In genomic region chr2:231193216-231193615, GRCh38 we compare ENCODE assay signal across 17 cellular contexts. TPM values are rescaled to one million over a fixed set of nuclear protein-coding genes. Genes with fewer than 3 reads are reported as not detected.
A peak's percentile ranks its signal among the peaks of the same experiment; 100 is the strongest.
DNase-seq lines count a peak whose midpoint lies in the region; ATAC-seq, FAIRE-seq and TF ChIP-seq lines count a peak whose summit lies in the region.
"Had no signal": no experiment of that assay in that cellular context is flagged by ENCODE, and none has a peak within 500 bp of the region (broad histone marks: within the 10 kb centered on the region; RNA-seq: fewer than 3 reads in every experiment).

No MANE protein-coding gene starts in this region.

- H3K4me3 Mint-ChIP-seq in osteocyte (ENCODE audit: unreplicated experiment), result no peak overlapping the region
- H3K4me3 Mint-ChIP-seq in T-helper 2 cell treated with Interferon-gamma antibody and Interleukin-4, amounts not matched to agents 5 μg/mL and 100 μg/mL, for 36 hours, result no peak overlapping the region
- H3K4me3 Mint-ChIP-seq: CD8-positive, alpha-beta memory T cell had no signal

- H3K4me1 Mint-ChIP-seq in osteocyte (ENCODE audit: unreplicated experiment), result peaks cover 36% of the 10 kb centered on the region
- peaks cover 6% of the 10 kb centered on the region for H3K4me1 Mint-ChIP-seq in T-helper 2 cell treated with Interferon-gamma antibody and Interleukin-4, amounts not matched to agents 5 μg/mL and 100 μg/mL, for 36 hours (ENCODE audit: low read depth)

- H3K36me3 Mint-ChIP-seq in osteocyte (ENCODE audit: unreplicated experiment), result no peaks in the 10 kb centered on the region
- no peaks in the 10 kb centered on the region for H3K36me3 Mint-ChIP-seq in T-helper 2 cell treated with Interferon-gamma antibody and Interleukin-4, amounts not matched to agents 5 μg/mL and 100 μg/mL, for 36 hours (ENCODE audit: low read depth)

- BruUV-seq in HepG2 (replicated peaks; lab: Mats Ljungman, UMichigan), result no TSS peak
- no TSS peak for BruUV-seq in PC-3 (replicated peaks; lab: Mats Ljungman, UMichigan)

- H3K9me2 ChIP-seq in PC-3 (replicated peaks; ENCODE audit: low read length), result no peaks in the 10 kb centered on the region

- H3K36me3 ChIP-seq in adipocyte (ENCODE audit: control insufficient read depth, insufficient read depth, low read length, severe bottlenecking) (no peaks in the 10 kb centered on the region), HepG2 (replicated peaks in 1 of 2; ENCODE audit: control insufficient read depth in 1 of 2, insufficient read depth in 2 of 2, low read length in 2 of 2) (no peaks in the 10 kb centered on the region), upper lobe of right lung (no peaks in the 10 kb centered on the region), PC-3 (ENCODE audit: low read depth, low read length) (no peaks in the 10 kb centered on the region)
- H3K36me3 ChIP-seq: MG63 had no signal

- DNase-seq in adipocyte (ENCODE audit: low read depth) (no peak), HepG2 (ENCODE audit: low spot score) (no peak), osteocyte (ENCODE audit: extremely low spot score, unreplicated experiment) (no peak), upper lobe of right lung (no peak), NCI-H526 (lab: John Stamatoyannopoulos, UW) (no peak), PC-3 (no peak)
- no peak for DNase-seq in T-helper 2 cell treated with Interferon-gamma antibody and Interleukin-4, amounts not matched to agents 5 μg/mL and 100 μg/mL, for 36 hours (ENCODE audit: low spot score)
- DNase-seq: CD8-positive, alpha-beta memory T cell; DMS79 treated with DMSO at 0.1 percent for 48 hours; MG63; NCI-H1092; NCI-H2081; NCI-H774; RPMI8226 had no signal

- H3K9ac ChIP-seq in adipocyte (ENCODE audit: low read length) (peak overlapping the region; percentile 88), HepG2 (ENCODE audit: insufficient read depth, low read depth, low read length) (no peak overlapping the region), PC-3 (ENCODE audit: low read length) (no peak overlapping the region)

- no peaks in the 10 kb centered on the region for H3K9me3 Mint-ChIP-seq in osteocyte (ENCODE audit: unreplicated experiment)
- H3K9me3 Mint-ChIP-seq in T-helper 2 cell treated with Interferon-gamma antibody and Interleukin-4, amounts not matched to agents 5 μg/mL and 100 μg/mL, for 36 hours, result no peaks in the 10 kb centered on the region
- H3K9me3 Mint-ChIP-seq: CD8-positive, alpha-beta memory T cell had no signal

- TF ChIP-seq RAD21 in HepG2 (CRISPR knock-in tag; IDR thresholded peaks at IDR 0.05), result no peak

- no peaks in the 10 kb centered on the region for H3F3A ChIP-seq in PC-3 (ENCODE audit: low read length, unreplicated experiment)

- in situ Hi-C loops in HepG2 (cut with HindIII; ENCODE audit: extremely low pct_ligation_motif_present, low pct_unique_long_range_greater_than_20kb), result loop anchor here (5.0 kb wide), 1 partner anchor 81 kb away; no protein-coding TSS in a partner anchor

- H3K27me3 ChIP-seq in adipocyte (replicated peaks; ENCODE audit: control insufficient read depth, insufficient read depth, low read length), result no peaks in the 10 kb centered on the region
- peaks cover 0 to 1% of the 10 kb centered on the region in 2 experiments; a peak in 2 of 5 replicates for H3K27me3 ChIP-seq in HepG2 (ENCODE audit: control insufficient read depth in 1 of 2, insufficient read depth in 2 of 2, low read length in 2 of 2)
- H3K27me3 ChIP-seq in upper lobe of right lung, result no peaks in the 10 kb centered on the region
- no peaks in the 10 kb centered on the region for H3K27me3 ChIP-seq in PC-3 (ENCODE audit: low read length)
- H3K27me3 ChIP-seq: MG63 had no signal

- H3K4me3 ChIP-seq in adipocyte (ENCODE audit: low read length) (no peak overlapping the region), HepG2 (replicated peaks in 1 of 3; ENCODE audit: insufficient read depth in 1 of 3, low read depth in 2 of 3, low read length in 3 of 3) (no peak overlapping the region), upper lobe of right lung (no peak overlapping the region), PC-3 (ENCODE audit: low read length) (no peak overlapping the region)
- H3K4me3 ChIP-seq: MG63 had no signal

- H3K27ac Mint-ChIP-seq in osteocyte (ENCODE audit: unreplicated experiment), result peak overlapping the region; percentile 77
- no peak overlapping the region for H3K27ac Mint-ChIP-seq in T-helper 2 cell treated with Interferon-gamma antibody and Interleukin-4, amounts not matched to agents 5 μg/mL and 100 μg/mL, for 36 hours
- H3K27ac Mint-ChIP-seq: CD8-positive, alpha-beta memory T cell had no signal

- no peak for TF ChIP-seq POLR2A in HepG2 (IDR thresholded peaks at IDR 0.05; ENCODE audit: insufficient read depth in 1 of 2, low read depth in 2 of 2, low read length in 2 of 2)

- no peaks in the 10 kb centered on the region for H3K27me3 Mint-ChIP-seq in osteocyte (ENCODE audit: unreplicated experiment)
- H3K27me3 Mint-ChIP-seq in T-helper 2 cell treated with Interferon-gamma antibody and Interleukin-4, amounts not matched to agents 5 μg/mL and 100 μg/mL, for 36 hours (ENCODE audit: low read depth), result peaks cover 47% of the 10 kb centered on the region

- POLR2A ChIA-PET in HepG2 (lab: Yijun Ruan, JAX), result no interaction called here
- POLR2A ChIA-PET in PC-3 (lab: Charles Lee; ENCODE audit: unreplicated experiment), result interaction anchor here (0.6 kb wide), 1 partner anchor 46 kb away, joined by 4 read pairs; no protein-coding TSS in a partner anchor

- 13% methylated on average over 3 of the region's 3 CpGs for WGBS in HepG2 (ENCODE audit: low lambda C conversion rate)

- no peaks in the 10 kb centered on the region for H4K20me1 ChIP-seq in HepG2 (ENCODE audit: insufficient read depth, low read length)
- H4K20me1 ChIP-seq in PC-3 (ENCODE audit: low read length), result no peaks in the 10 kb centered on the region

- H2AFZ ChIP-seq in HepG2 (ENCODE audit: low read length), result no peak overlapping the region
- H2AFZ ChIP-seq in PC-3 (ENCODE audit: low read length), result no peak overlapping the region

- TF ChIP-seq EP300 in HepG2 (IDR thresholded peaks at IDR 0.05; ENCODE audit: low read depth in 2 of 2, low read length in 2 of 2) (no peak), HepG2 (CRISPR knock-in tag; IDR thresholded peaks at IDR 0.05; ENCODE audit: borderline replicate concordance) (no peak)

- H3K4me2 ChIP-seq in HepG2 (ENCODE audit: low read depth, low read length) (no peak overlapping the region), PC-3 (ENCODE audit: low read length) (no peak overlapping the region)

- TF ChIP-seq CTCF in HepG2 (CRISPR knock-in tag; IDR thresholded peaks at IDR 0.05) (no peak), osteocyte (IDR thresholded peaks at IDR 0.05) (no peak), upper lobe of right lung (IDR thresholded peaks at IDR 0.05) (no peak), PC-3 (conservative IDR thresholded peaks at IDR 0.05; ENCODE audit: low read depth, low read length) (no peak)

- FAIRE-seq in HepG2 (lab: Jason Lieb, UNC), result no peak
- FAIRE-seq: HTR-8/SVneo had no signal

- H3K79me2 ChIP-seq in HepG2 (ENCODE audit: insufficient read depth, low read length) (no peaks in the 10 kb centered on the region), PC-3 (ENCODE audit: low read length) (no peaks in the 10 kb centered on the region)

- ATAC-seq in HepG2, result no peak
- ATAC-seq in upper lobe of right lung, result no peak
- ATAC-seq in PC-3, result no peak
- no peak for ATAC-seq in HG03025 (IDR thresholded peaks at IDR 0.05; ENCODE audit: low FRiP score, unreplicated experiment)

- CTCF ChIA-PET in HepG2 (lab: Yijun Ruan, JAX; ENCODE audit: low intra/inter-chr PET ratio, low total read pairs) (interaction anchor here (1.0 to 2.2 kb wide), 2 partner anchors 87 to 90 kb away, joined by 3 to 13 read pairs; no protein-coding TSS in a partner anchor), PC-3 (lab: Charles Lee) (interaction anchor here (1.3 kb wide), 1 partner anchor 89 kb away, joined by 3 read pairs; no protein-coding TSS in a partner anchor)

- H3K27ac ChIP-seq in HepG2 (ENCODE audit: extremely low read length, insufficient read depth, low read length) (no peak overlapping the region), upper lobe of right lung (peak overlapping the region; percentile 90), PC-3 (ENCODE audit: low read length) (no peak overlapping the region)
- H3K27ac ChIP-seq: HL-60 had no signal

- intact Hi-C loops in HepG2 (cut with micrococcal nuclease; ENCODE audit: unreplicated experiment) (loop anchor here (5.0 kb wide), 1 partner anchor 136 kb away; the partner anchor contains the start of gene PSMD1), upper lobe of right lung (cut with DNase I) (loop anchor here (10.0 kb wide), 1 partner anchor 88 kb away; no protein-coding TSS in a partner anchor), PC-3 (cut with micrococcal nuclease) (no loop called here)

- H3K9me3 ChIP-seq in adipocyte (ENCODE audit: control insufficient read depth, low read length) (no peaks in the 10 kb centered on the region), HepG2 (ENCODE audit: low read length) (peaks cover 6% of the 10 kb centered on the region; the same call in 1 of the 2 replicates), upper lobe of right lung (no peaks in the 10 kb centered on the region), PC-3 (ENCODE audit: low read length) (no peaks in the 10 kb centered on the region)
- H3K9me3 ChIP-seq: MG63 had no signal

- peaks cover 41% of the 10 kb centered on the region for H3K4me1 ChIP-seq in adipocyte (ENCODE audit: control insufficient read depth, insufficient read depth, low read length)
- peaks cover 43% of the 10 kb centered on the region for H3K4me1 ChIP-seq in HepG2 (ENCODE audit: insufficient read depth, low read length)
- H3K4me1 ChIP-seq in upper lobe of right lung, result peaks cover 19% of the 10 kb centered on the region
- peaks cover 4% of the 10 kb centered on the region for H3K4me1 ChIP-seq in PC-3 (ENCODE audit: insufficient read depth, low read length)

RNA-seq across cellular contexts. Expression of gene ARMC9, which starts 5.2 kb away (rescaled TPM):
- 12.8 and 14.5 TPM in 2 replicates for total RNA-seq in HepG2 (2016; rRNA removed; fragmentation: Illumina TruSeq; extraction: Trizol)
- 5.3 and 5.6 TPM in 2 replicates for total RNA-seq in HepG2 (2016; cell fraction: cytosol; rRNA removed; fragmentation: Illumina TruSeq; extraction: Trizol; ENCODE audit: low read depth)
- 10.9 and 12.6 TPM in 2 replicates for total RNA-seq in HepG2 (2016; cell fraction: insoluble cytoplasmic fraction; rRNA removed; fragmentation: Illumina TruSeq; extraction: Trizol)
- 4.9 and 6.6 TPM in 2 replicates for total RNA-seq in HepG2 (2016; cell fraction: membrane; rRNA removed; fragmentation: Illumina TruSeq; extraction: Trizol)
- total RNA-seq in HepG2 (2016; cell fraction: nucleus; rRNA removed; fragmentation: Illumina TruSeq; extraction: Trizol), result 17.4 and 18.3 TPM in 2 replicates
- 7.0 and 9.1 TPM in 2 replicates for polyA plus RNA-seq in HepG2 (2011; rRNA removed)
- 5.7 and 7.4 TPM in 2 replicates for polyA plus RNA-seq in HepG2 (2011; cell fraction: cytosol; rRNA removed)
- 11.9 and 14.3 TPM in 2 replicates for polyA plus RNA-seq in HepG2 (2011; cell fraction: nucleus; rRNA removed)
- polyA plus RNA-seq in HepG2 (2012), result 5.8 and 6.7 TPM in 2 replicates
- polyA plus RNA-seq in HepG2 (2016; cell fraction: cytosol; fragmentation: Illumina TruSeq; extraction: Trizol; ENCODE audit: low read depth), result 1.2 and 1.3 TPM in 2 replicates
- 8.7 and 10.7 TPM in 2 replicates for polyA plus RNA-seq in HepG2 (2016; cell fraction: insoluble cytoplasmic fraction; fragmentation: Illumina TruSeq; extraction: Trizol; ENCODE audit: low read depth)
- polyA plus RNA-seq in HepG2 (2016; cell fraction: membrane; fragmentation: Illumina TruSeq; extraction: Trizol; ENCODE audit: low read depth), result 1.9 and 3.0 TPM in 2 replicates
- 10.3 and 16.0 TPM in 2 replicates for polyA plus RNA-seq in HepG2 (2016; cell fraction: nucleus; fragmentation: Illumina TruSeq; extraction: Trizol; ENCODE audit: insufficient read depth, low read depth)
- 27.1 and 32.1 TPM in 2 replicates for polyA minus RNA-seq in HepG2 (2011; rRNA and poly(A)+ RNA removed; ENCODE audit: low replicate concordance)
- 5.9 and 7.2 TPM in 2 replicates for polyA minus RNA-seq in HepG2 (2011; cell fraction: cytosol; rRNA and poly(A)+ RNA removed)
- 29.2 and 35.8 TPM in 2 replicates for polyA minus RNA-seq in HepG2 (2011; cell fraction: nucleus; rRNA and poly(A)+ RNA removed)
- total RNA-seq in osteocyte, result 178 and 204 TPM in 2 replicates
- 37.1 TPM for total RNA-seq in upper lobe of right lung
- 12.8 and 23.4 TPM in 2 replicates for total RNA-seq in PC-3 (2014; rRNA removed)
